Comparison of ENCODE assay signal across 8 cellular contexts in the genomic region with DNA sequence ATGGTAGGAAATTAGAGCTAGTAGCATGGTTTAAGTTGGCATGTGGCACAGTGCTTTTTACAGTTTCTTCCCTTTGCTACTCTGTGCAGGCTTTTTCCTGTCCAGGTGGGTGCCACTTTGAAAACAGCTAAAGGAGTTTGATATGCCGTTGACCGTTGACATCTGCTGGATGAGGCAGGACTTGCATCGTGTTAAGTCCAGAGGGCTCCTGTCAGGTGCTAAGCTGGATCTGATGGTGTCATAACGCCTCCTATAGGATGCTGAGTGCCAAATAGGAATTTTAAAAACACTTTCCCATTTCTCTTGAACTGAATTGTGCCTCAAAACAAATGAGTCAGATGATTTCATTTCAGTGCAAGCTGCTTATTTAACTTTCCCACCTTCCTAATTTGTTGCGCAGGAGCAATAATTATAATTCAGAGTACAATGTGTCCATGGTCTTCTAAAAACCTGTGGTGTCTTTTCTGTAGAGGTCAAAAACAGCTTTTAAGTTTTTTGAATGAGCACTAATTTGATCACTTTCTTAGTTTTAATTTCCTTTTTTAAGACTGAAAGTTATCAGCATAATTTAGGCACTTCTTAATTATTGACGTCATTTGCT.
DNase-seq lines count a peak whose midpoint lies in the region; ATAC-seq and TF ChIP-seq lines count a peak whose summit lies in the region.

No MANE protein-coding gene starts in this region.

- no peaks in the 10 kb centered on the region for H3K27me3 Mint-ChIP-seq in activated naive CD8-positive, alpha-beta T cell treated with anti-CD3 and anti-CD28 coated beads for 36 hours

- H3K36me3 Mint-ChIP-seq in activated naive CD8-positive, alpha-beta T cell treated with anti-CD3 and anti-CD28 coated beads for 36 hours: no peaks in the 10 kb centered on the region

- no peak overlapping the region for H3K4me3 Mint-ChIP-seq in activated naive CD8-positive, alpha-beta T cell treated with anti-CD3 and anti-CD28 coated beads for 36 hours

- no peaks in the 10 kb centered on the region for H3K9me3 Mint-ChIP-seq in activated naive CD8-positive, alpha-beta T cell treated with anti-CD3 and anti-CD28 coated beads for 36 hours

- peaks cover 11% of the 10 kb centered on the region for H3K4me1 Mint-ChIP-seq in activated naive CD8-positive, alpha-beta T cell treated with anti-CD3 and anti-CD28 coated beads for 36 hours

- H4K20me1 ChIP-seq in DND-41 (ENCODE audit: insufficient read depth, low read length): no peaks in the 10 kb centered on the region

- no peak overlapping the region for H3K9ac ChIP-seq in DND-41 (ENCODE audit: low read depth, low read length)

- H3K27me3 ChIP-seq in DND-41 (ENCODE audit: insufficient read depth, low read length, poor library complexity): peaks cover 13% of the 10 kb centered on the region
- no peaks in the 10 kb centered on the region for H3K27me3 ChIP-seq in right atrium auricular region

- no peaks in the 10 kb centered on the region for H3K79me2 ChIP-seq in DND-41 (ENCODE audit: insufficient read depth, low read length)

- H3K4me1 ChIP-seq in DND-41 (ENCODE audit: insufficient read depth, low read length) (no peaks in the 10 kb centered on the region), right atrium auricular region (peaks cover 0 to 9% of the 10 kb centered on the region in 2 donors)

- ATAC-seq in DND-41 (ENCODE audit: insufficient read depth, low read depth) (peak; percentile 72), GM21360 (IDR thresholded peaks at IDR 0.05; ENCODE audit: unreplicated experiment) (peak; percentile 93), GM19324 (IDR thresholded peaks at IDR 0.05; ENCODE audit: low FRiP score, unreplicated experiment) (no peak)

- peak; percentile 28 for DNase-seq in DND-41
- peak; percentile 89 for DNase-seq in HT-29 (ENCODE audit: low spot score)
- DNase-seq in NCI-H748 treated with DMSO at 0.1 percent for 48 hours (lab: John Stamatoyannopoulos, UW): peak; percentile 86
- DNase-seq in activated naive CD8-positive, alpha-beta T cell treated with anti-CD3 and anti-CD28 coated beads for 36 hours: peak; percentile 17
- DNase-seq in right atrium auricular region (ENCODE audit: low spot score): no peak
- DNase-seq in stimulated activated CD4-positive, alpha-beta T cell treated with anti-CD3 and anti-CD28 coated beads, Interleukin-4, amount 100 ng/mL, for 1 hour: peak; percentile 2

- peak; percentile 70 for TF ChIP-seq CTCF in DND-41 (IDR thresholded peaks at IDR 0.05; ENCODE audit: borderline replicate concordance, extremely low read depth, low read length, poor library complexity, severe bottlenecking)
- TF ChIP-seq CTCF in right atrium auricular region (IDR thresholded peaks at IDR 0.05): peak; percentile 19 to 69

- no peaks in the 10 kb centered on the region for H3K9me3 ChIP-seq in DND-41 (ENCODE audit: insufficient read depth, low read length, severe bottlenecking)
- no peaks in the 10 kb centered on the region for H3K9me3 ChIP-seq in right atrium auricular region

- H3K27ac Mint-ChIP-seq in activated naive CD8-positive, alpha-beta T cell treated with anti-CD3 and anti-CD28 coated beads for 36 hours: no peak overlapping the region

- H3K27ac ChIP-seq in DND-41 (ENCODE audit: low read length) (no peak overlapping the region), right atrium auricular region (no peak overlapping the region)

- H3K4me3 ChIP-seq in DND-41 (ENCODE audit: low read depth in 1 of 2, low read length in 2 of 2) (no peak overlapping the region), right atrium auricular region (no peak overlapping the region)

- no peak overlapping the region for H2AFZ ChIP-seq in DND-41 (ENCODE audit: low read depth, low read length)

- H3K4me2 ChIP-seq in DND-41 (ENCODE audit: insufficient read depth, low read length): no peak overlapping the region

- H3K36me3 ChIP-seq in DND-41 (ENCODE audit: insufficient read depth, low read length) (no peaks in the 10 kb centered on the region), right atrium auricular region (no peaks in the 10 kb centered on the region)
